21 cellular contexts compared by ENCODE assay signal in the genomic region with DNA sequence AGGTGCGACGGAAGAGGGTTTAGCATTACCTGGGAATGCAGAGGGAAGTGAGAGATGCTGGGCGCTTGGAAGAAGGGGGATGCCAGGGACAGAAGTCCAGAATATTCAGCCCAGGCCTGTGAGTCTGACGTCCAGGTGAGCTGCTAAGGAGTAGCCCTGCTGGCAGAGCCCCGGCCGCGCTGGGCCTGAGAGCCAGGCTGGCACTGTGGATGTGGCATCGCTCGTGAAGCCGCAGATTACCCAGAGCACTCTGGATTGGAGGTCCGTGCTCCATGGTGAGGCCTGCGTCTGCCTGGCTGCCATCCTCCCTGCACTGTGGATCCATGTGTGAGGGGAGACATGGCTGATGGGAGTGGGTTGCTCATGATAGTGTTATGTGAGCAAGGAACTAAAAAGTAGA.
"Had no signal": no experiment of that assay in that cellular context is flagged by ENCODE, and none has a peak within 500 bp of the region (broad histone marks: within the 10 kb centered on the region; RNA-seq: fewer than 3 reads in every experiment).

No MANE protein-coding gene starts in this region.

- ATAC-seq: activated CD4-positive, CD25-positive, alpha-beta regulatory T cell treated with anti-CD3 and anti-CD28 coated beads, Interleukin-2, amount 50 U/mL, for 24 hours; effector memory CD8-positive, alpha-beta T cell; mucosa of descending colon; sciatic nerve; stimulated activated memory B cell treated with anti-CD40 and anti-IgM and Interleukin-4, amounts not matched to agents 10 μg/mL and 1 μg/mL and 100 μg/mL, for 72 hours; T-cell; upper lobe of right lung had no signal

- DNase-seq: activated CD4-positive, alpha-beta T cell treated with anti-CD3 and anti-CD28 coated beads, Interleukin-2, amount 10 ng/mL, durations not matched to agents 7 days and 5 days; activated CD8-positive, alpha-beta memory T cell treated with anti-CD3 and anti-CD28 coated beads, Interleukin-2, amount 50 U/mL, for 4 hours; activated gamma-delta T cell; activated T-cell treated with anti-CD3 and anti-CD28 coated beads, Interleukin-2, amount 50 U/mL, for 48 hours; dermis blood vessel endothelial cell; effector memory CD8-positive, alpha-beta T cell; head of caudate nucleus; kidney glomerular epithelial cell; mesenchymal stem cell; mucosa of descending colon; naive B cell; ovary; stimulated activated CD4-positive, alpha-beta T cell treated with anti-CD3 and anti-CD28 coated beads, Interleukin-4, amount 100 ng/mL, for 24 hours; T-cell; T1000; upper lobe of right lung had no signal

- H3K27me3 ChIP-seq: ovary, upper lobe of right lung had no signal

- H3K27ac ChIP-seq: ovary, upper lobe of right lung had no signal

- H3K27me3 Mint-ChIP-seq: activated CD4-positive, alpha-beta T cell treated with anti-CD3 and anti-CD28 coated beads, Interleukin-2, amount 10 ng/mL, durations not matched to agents 7 days and 5 days; activated naive CD8-positive, alpha-beta T cell; effector memory CD8-positive, alpha-beta T cell; naive B cell; stimulated activated memory B cell treated with anti-CD40 and anti-IgM and Interleukin-4, amounts not matched to agents 10 μg/mL and 1 μg/mL and 100 μg/mL, for 72 hours; T-cell had no signal

- H3K9me3 Mint-ChIP-seq: activated CD4-positive, alpha-beta T cell treated with anti-CD3 and anti-CD28 coated beads, Interleukin-2, amount 10 ng/mL, durations not matched to agents 7 days and 5 days; effector memory CD8-positive, alpha-beta T cell; naive B cell; neural crest cell; stimulated activated memory B cell treated with anti-CD40 and anti-IgM and Interleukin-4, amounts not matched to agents 10 μg/mL and 1 μg/mL and 100 μg/mL, for 72 hours; T-cell had no signal

- H3K36me3 ChIP-seq: ovary had no signal

- H3K4me3 Mint-ChIP-seq: activated CD4-positive, alpha-beta T cell treated with anti-CD3 and anti-CD28 coated beads, Interleukin-2, amount 10 ng/mL, durations not matched to agents 7 days and 5 days; activated naive CD8-positive, alpha-beta T cell; effector memory CD8-positive, alpha-beta T cell; naive B cell; neural crest cell; stimulated activated memory B cell treated with anti-CD40 and anti-IgM and Interleukin-4, amounts not matched to agents 10 μg/mL and 1 μg/mL and 100 μg/mL, for 72 hours; T-cell had no signal

- H3K4me3 ChIP-seq: mucosa of descending colon, ovary, upper lobe of right lung had no signal

- H3K9me3 ChIP-seq: mucosa of descending colon, ovary, upper lobe of right lung had no signal

- H3K27ac Mint-ChIP-seq: activated CD4-positive, alpha-beta T cell treated with anti-CD3 and anti-CD28 coated beads, Interleukin-2, amount 10 ng/mL, durations not matched to agents 7 days and 5 days; activated naive CD8-positive, alpha-beta T cell; stimulated activated memory B cell treated with anti-CD40 and anti-IgM and Interleukin-4, amounts not matched to agents 10 μg/mL and 1 μg/mL and 100 μg/mL, for 72 hours; T-cell had no signal

- H3K4me1 Mint-ChIP-seq: neural crest cell, T-cell had no signal
